In genomic region chr7:35647171-35647574, GRCh38 we compare ENCODE assay signal across 8 cellular contexts. TPM values are rescaled to one million over a fixed set of nuclear protein-coding genes. Genes with fewer than 3 reads are reported as not detected.
A peak's percentile ranks its signal among the peaks of the same experiment; 100 is the strongest.
DNase-seq lines count a peak whose midpoint lies in the region; ATAC-seq and TF ChIP-seq lines count a peak whose summit lies in the region.

No MANE protein-coding gene starts in this region.

- 0 out of 2 replicates have a peak, but pooled peaks cover 2% of the 10 kb centered on the region for H3K36me3 ChIP-seq in Caco-2 (ENCODE audit: control insufficient read depth, insufficient read depth, low read length)
- H3K36me3 ChIP-seq in HUES48 (ENCODE audit: control insufficient read depth, insufficient read depth, low read length), result no peaks in the 10 kb centered on the region
- peaks cover 26% of the 10 kb centered on the region for H3K36me3 ChIP-seq in mesodermal cell (ENCODE audit: control insufficient read depth, insufficient read depth, low read length)

- peaks cover 8% of the 10 kb centered on the region for H3K36me3 Mint-ChIP-seq in Caco-2 (ENCODE audit: insufficient read depth, unreplicated experiment)
- peaks cover 33% of the 10 kb centered on the region for H3K36me3 Mint-ChIP-seq in central memory CD8-positive, alpha-beta T cell (ENCODE audit: insufficient read depth)

- no peak overlapping the region for H3K9ac ChIP-seq in HUES48 (ENCODE audit: low read depth, low read length)

- peaks cover 3% of the 10 kb centered on the region for H3K9me3 Mint-ChIP-seq in Caco-2 (ENCODE audit: unreplicated experiment)
- peaks cover 1% of the 10 kb centered on the region for H3K9me3 Mint-ChIP-seq in central memory CD8-positive, alpha-beta T cell

- H3K4me1 ChIP-seq in Caco-2 (peaks cover 56% of the 10 kb centered on the region), HUES48 (ENCODE audit: control insufficient read depth, insufficient read depth, low read length) (peaks cover 25% of the 10 kb centered on the region), mesodermal cell (ENCODE audit: control insufficient read depth, insufficient read depth, low read length, poor library complexity, severe bottlenecking) (peaks cover 13% of the 10 kb centered on the region)

- 3% methylated on average over 3 of the region's 4 CpGs for WGBS in mesodermal cell (ENCODE audit: insufficient coverage in 2 of 2), 2 experiments

- ATAC-seq in central memory CD8-positive, alpha-beta T cell (replicated peaks; ENCODE audit: extremely low read depth, poor library complexity, severe bottlenecking), result no peak
- ATAC-seq in HG03196 (IDR thresholded peaks at IDR 0.05; ENCODE audit: unreplicated experiment), result no peak
- ATAC-seq in HG03095 (IDR thresholded peaks at IDR 0.05; ENCODE audit: unreplicated experiment), result no peak
- ATAC-seq in HG03571 (IDR thresholded peaks at IDR 0.05; ENCODE audit: unreplicated experiment), result no peak

- H3K27ac Mint-ChIP-seq in Caco-2 (ENCODE audit: unreplicated experiment), result no peak overlapping the region
- H3K27ac Mint-ChIP-seq in central memory CD8-positive, alpha-beta T cell (ENCODE audit: low read depth), result peak overlapping the region; percentile 64

- POLR2A ChIA-PET in Caco-2 (lab: Charles Lee), result no interaction called here

- H3K27me3 ChIP-seq in Caco-2 (replicated peaks; ENCODE audit: control insufficient read depth, insufficient read depth, low read length), result no peaks in the 10 kb centered on the region
- no peaks in the 10 kb centered on the region for H3K27me3 ChIP-seq in HUES48 (ENCODE audit: control insufficient read depth, insufficient read depth, low read length)

- peak; percentile 27 to 48 for DNase-seq in Caco-2
- DNase-seq in central memory CD8-positive, alpha-beta T cell (ENCODE audit: low spot score in 2 of 2), result no peak
- DNase-seq in GM19238 (ENCODE audit: insufficient read length, low spot score), result no peak

- no peaks in the 10 kb centered on the region for H3K9me3 ChIP-seq in Caco-2
- no peaks in the 10 kb centered on the region for H3K9me3 ChIP-seq in HUES48 (ENCODE audit: control insufficient read depth, insufficient read depth, low read length)
- peaks cover 4% of the 10 kb centered on the region for H3K9me3 ChIP-seq in mesodermal cell (ENCODE audit: control insufficient read depth, low read length)

- H3K4me3 ChIP-seq in Caco-2 (ENCODE audit: low read depth, low read length), result no peak overlapping the region
- no peak overlapping the region for H3K4me3 ChIP-seq in HUES48 (ENCODE audit: low read depth, low read length)
- no peak overlapping the region for H3K4me3 ChIP-seq in mesodermal cell (ENCODE audit: extremely low read depth, insufficient read depth, low read length, poor library complexity, severe bottlenecking)

- intact Hi-C loops in Caco-2 (cut with micrococcal nuclease; ENCODE audit: unreplicated experiment), result no loop called here

- H3K4me1 Mint-ChIP-seq in Caco-2 (ENCODE audit: low read depth, unreplicated experiment), result peaks cover 44% of the 10 kb centered on the region
- peaks cover 80% of the 10 kb centered on the region for H3K4me1 Mint-ChIP-seq in central memory CD8-positive, alpha-beta T cell

- no TSS peak for BruUV-seq in Caco-2 (replicated peaks; lab: Mats Ljungman, UMichigan)

- H3K4me3 Mint-ChIP-seq in Caco-2 (ENCODE audit: unreplicated experiment), result no peak overlapping the region
- H3K4me3 Mint-ChIP-seq in central memory CD8-positive, alpha-beta T cell, result peak overlapping the region; percentile 48

- CTCF ChIA-PET in Caco-2 (lab: Charles Lee), result no interaction called here

- H3K27ac ChIP-seq in HUES48 (ENCODE audit: low read depth, low read length) (peak overlapping the region; percentile 67), mesodermal cell (ENCODE audit: low read depth, low read length, severe bottlenecking) (peak overlapping the region; percentile 44)

- no peaks in the 10 kb centered on the region for H3K27me3 Mint-ChIP-seq in Caco-2 (ENCODE audit: insufficient read depth, unreplicated experiment)
- H3K27me3 Mint-ChIP-seq in central memory CD8-positive, alpha-beta T cell, result no peaks in the 10 kb centered on the region

- TF ChIP-seq CTCF in Caco-2 (IDR thresholded peaks at IDR 0.05; ENCODE audit: insufficient read depth in 1 of 2, low read depth in 1 of 2, low read length in 1 of 2, severe bottlenecking in 1 of 2, unreplicated experiment in 1 of 2), result no peak

RNA-seq across cellular contexts. Expression of gene HERPUD2, which starts 47.8 kb away (rescaled TPM):
- total RNA-seq in Caco-2 (2022), result 25.2 and 29.6 TPM in 2 replicates
- 34.8 TPM for polyA plus RNA-seq in mesodermal cell (2013, experiment 1 of 2)
- polyA plus RNA-seq in mesodermal cell (2013, experiment 2 of 2), result 36.2 TPM

Comparison
In these comparisons a context has a peak if more than half of its experiments do, and no peak if none do; other contexts are left out.
1. DNase-seq: peak in Caco-2 (2 of 2); none in central memory CD8-positive, alpha-beta T cell (0 of 2) and GM19238 (single experiment).